8 cellular contexts compared by ENCODE assay signal in genomic region chrX:64394874-64395567, GRCh38. TPM values are rescaled to one million over a fixed set of nuclear protein-coding genes. Genes with fewer than 3 reads are reported as not detected.
A peak's percentile ranks its signal among the peaks of the same experiment; 100 is the strongest.
DNase-seq lines count a peak whose midpoint lies in the region; ATAC-seq and TF ChIP-seq lines count a peak whose summit lies in the region.

MTMR8 (minus strand) TSS chrX:64395452; CDS start chrX:64395363, 89 bp downstream.

- peak within 1 kb of the TSS; percentile 90 to 91 (median 91) for H3K27ac Mint-ChIP-seq in CD4-positive, CD25-positive, alpha-beta regulatory T cell

- no peaks in the 10 kb centered on the region for H3K36me3 Mint-ChIP-seq in CD4-positive, CD25-positive, alpha-beta regulatory T cell

- H3K9me3 Mint-ChIP-seq in CD4-positive, CD25-positive, alpha-beta regulatory T cell, result peaks cover 0 to 2% (median 0%) of the 10 kb centered on the region in 7 donors

- under 1% methylated on average over 40 of the region's 40 CpGs for WGBS in thymus

- peak within 1 kb of the TSS; percentile 82 for H3K4me3 ChIP-seq in CD4-positive, CD25-positive, alpha-beta regulatory T cell (ENCODE audit: low read depth, low read length)
- H3K4me3 ChIP-seq in cardiac muscle cell, result peak within 1 kb of the TSS; percentile 40
- H3K4me3 ChIP-seq in parathyroid adenoma (ENCODE audit: low read depth, low read length), result peak within 1 kb of the TSS; percentile 57
- peak within 1 kb of the TSS; percentile 63 for H3K4me3 ChIP-seq in thymus (ENCODE audit: low read length)

- H3K27me3 Mint-ChIP-seq in CD4-positive, CD25-positive, alpha-beta regulatory T cell, result no peaks in the 10 kb centered on the region

- peaks cover 0 to 30% (median 18%) of the 10 kb centered on the region in 4 donors for H3K4me1 Mint-ChIP-seq in CD4-positive, CD25-positive, alpha-beta regulatory T cell

- peak within 1 kb of the TSS; percentile 94 to 99 (median 96) for H3K4me3 Mint-ChIP-seq in CD4-positive, CD25-positive, alpha-beta regulatory T cell

- peak; percentile 88 to 90 for ATAC-seq in CD4-positive, CD25-positive, alpha-beta regulatory T cell (ENCODE audit: low read depth in 2 of 2)
- peak; percentile 84 for ATAC-seq in GM19468 (IDR thresholded peaks at IDR 0.05; ENCODE audit: extremely low read depth, unreplicated experiment)

- peak within 1 kb of the TSS; percentile 59 for H3K4me2 ChIP-seq in parathyroid adenoma (ENCODE audit: low read length)

- H3K27me3 ChIP-seq in CD4-positive, CD25-positive, alpha-beta regulatory T cell (ENCODE audit: control insufficient read depth, insufficient read depth, low read length), result no peaks in the 10 kb centered on the region
- H3K27me3 ChIP-seq in cardiac muscle cell (no peaks in the 10 kb centered on the region), parathyroid adenoma (ENCODE audit: control insufficient read depth, insufficient read depth, low read length) (no peaks in the 10 kb centered on the region), thymus (ENCODE audit: control insufficient read depth, insufficient read depth) (no peaks in the 10 kb centered on the region)

- no peak within 1 kb of the TSS for H3K9ac ChIP-seq in parathyroid adenoma

- TF ChIP-seq CTCF in cardiac muscle cell (IDR thresholded peaks at IDR 0.05; ENCODE audit: low read depth, low read length) (no peak), parathyroid adenoma (IDR thresholded peaks at IDR 0.05) (no peak)

- no peak within 1 kb of the TSS for H3K27ac ChIP-seq in CD4-positive, CD25-positive, alpha-beta regulatory T cell (ENCODE audit: insufficient read depth, low read length, poor library complexity, severe bottlenecking)
- H3K27ac ChIP-seq in cardiac muscle cell (no peak within 1 kb of the TSS), parathyroid adenoma (peak within 1 kb of the TSS; percentile 19), thymus (ENCODE audit: low read depth) (no peak within 1 kb of the TSS)

- H3K9me3 ChIP-seq in CD4-positive, CD25-positive, alpha-beta regulatory T cell (ENCODE audit: control insufficient read depth in 2 of 2, low read length in 2 of 2), result no peaks in the 10 kb centered on the region
- H3K9me3 ChIP-seq in cardiac muscle cell (ENCODE audit: low read depth) (no peaks in the 10 kb centered on the region), parathyroid adenoma (ENCODE audit: control insufficient read depth, low read length) (no peaks in the 10 kb centered on the region), thymus (ENCODE audit: control insufficient read depth) (no peaks in the 10 kb centered on the region)

- H2AFZ ChIP-seq in parathyroid adenoma, result peak within 1 kb of the TSS; percentile 93

- no peaks in the 10 kb centered on the region for H3K79me2 ChIP-seq in parathyroid adenoma

- peak; percentile 70 to 82 (median 79) for DNase-seq in CD4-positive, CD25-positive, alpha-beta regulatory T cell
- peak; percentile 29 for DNase-seq in HPDE6-E6E7 (ENCODE audit: extremely low spot score)
- DNase-seq in RPMI7951 (ENCODE audit: low read depth), result peak; percentile 45
- peak; percentile 66 for DNase-seq in activated gamma-delta T cell treated with Interleukin-2 at 50 U/mL for 16 hours
- peak; percentile 0 to 83 for DNase-seq in cardiac muscle cell (ENCODE audit: low read depth in 1 of 2, low spot score in 1 of 2)

- H3K36me3 ChIP-seq in CD4-positive, CD25-positive, alpha-beta regulatory T cell (ENCODE audit: control insufficient read depth, insufficient read depth, low read length), result no peaks in the 10 kb centered on the region
- H3K36me3 ChIP-seq in cardiac muscle cell (no peaks in the 10 kb centered on the region), parathyroid adenoma (ENCODE audit: control insufficient read depth, insufficient read depth, low read length) (no peaks in the 10 kb centered on the region), thymus (ENCODE audit: control insufficient read depth, insufficient read depth) (no peaks in the 10 kb centered on the region)

- no peaks in the 10 kb centered on the region for H3K4me1 ChIP-seq in CD4-positive, CD25-positive, alpha-beta regulatory T cell (ENCODE audit: control insufficient read depth, insufficient read depth, low read length, poor library complexity, severe bottlenecking)
- H3K4me1 ChIP-seq in cardiac muscle cell (ENCODE audit: low read depth), result no peaks in the 10 kb centered on the region
- no peaks in the 10 kb centered on the region for H3K4me1 ChIP-seq in parathyroid adenoma
- H3K4me1 ChIP-seq in thymus (ENCODE audit: control insufficient read depth, insufficient read depth, low read length), result peaks cover 3% of the 10 kb centered on the region

RNA-seq across cellular contexts. Expression of gene MTMR8, which starts in this region (rescaled TPM):
- 7.2 TPM for total RNA-seq in CD4-positive, CD25-positive, alpha-beta regulatory T cell
- 1 to 10 TPM; 1.8 to 5.6 (median 3.9) TPM for polyA plus RNA-seq in CD4-positive, CD25-positive, alpha-beta regulatory T cell
- 0.24 and 0.39 TPM in 2 replicates for total RNA-seq in RPMI7951 (2014; rRNA removed; shearing (Covaris generic))
- total RNA-seq in cardiac muscle cell, result 1.6 and 1.8 TPM in 2 replicates
- 2.6 and 3.1 TPM in 2 replicates for polyA plus RNA-seq in cardiac muscle cell
- 1.2 TPM for polyA plus RNA-seq in thymus

Comparison
In these comparisons a context has a peak if more than half of its experiments do, and no peak if none do; other contexts are left out.
1. Peak in DNase-seq in RPMI7951; RNA of the gene not detected or under 1 TPM.
2. DNase-seq: peak in every context shown above with its lines; median percentile 79 in CD4-positive, CD25-positive, alpha-beta regulatory T cell; 66 in activated gamma-delta T cell treated with Interleukin-2 at 50 U/mL for 16 hours; 45 in RPMI7951; 42 in cardiac muscle cell; 29 in HPDE6-E6E7.